ENCODE assay signal across 9 cellular contexts in the genomic region with DNA sequence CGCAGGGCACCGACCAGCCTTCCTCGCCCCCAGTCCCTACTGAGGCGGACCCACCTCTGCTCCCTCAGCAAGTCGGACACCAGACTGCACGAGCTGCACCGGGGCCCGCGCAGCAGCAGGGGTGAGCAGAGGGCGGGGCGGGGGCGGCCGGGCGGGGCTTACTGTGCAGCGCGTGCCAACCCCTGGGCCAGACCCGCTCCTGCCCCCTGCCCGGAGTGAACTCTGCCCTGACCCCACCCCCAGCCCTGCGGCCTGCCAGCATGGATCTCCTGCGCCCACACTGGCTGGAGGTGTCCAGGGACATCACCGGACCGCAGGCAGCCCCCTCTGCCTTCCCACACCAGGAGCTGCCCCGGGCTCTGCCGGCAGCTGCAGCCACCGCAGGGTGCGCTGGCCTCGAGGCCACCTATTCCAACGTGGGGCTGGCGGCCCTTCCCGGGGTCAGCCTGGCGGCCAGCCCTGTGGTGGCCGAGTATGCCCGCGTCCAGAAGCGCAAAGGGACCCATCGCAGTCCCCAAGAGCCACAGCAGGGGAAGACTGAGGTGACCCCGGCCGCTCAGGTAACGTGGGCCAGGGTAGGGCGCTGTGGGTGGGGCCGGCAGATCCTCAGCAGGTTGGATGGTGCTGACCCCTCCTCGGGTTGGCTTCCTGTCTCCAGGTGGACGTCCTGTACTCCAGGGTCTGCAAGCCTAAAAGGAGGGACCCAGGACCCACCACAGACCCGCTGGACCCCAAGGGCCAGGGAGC. TPM values are rescaled to one million over a fixed set of nuclear protein-coding genes. Genes with fewer than 3 reads are reported as not detected.
A peak's percentile ranks its signal among the peaks of the same experiment; 100 is the strongest.
DNase-seq lines count a peak whose midpoint lies in the region; ATAC-seq and TF ChIP-seq lines count a peak whose summit lies in the region.
"Had no signal": no experiment of that assay in that cellular context is flagged by ENCODE, and none has a peak within 500 bp of the region (broad histone marks: within the 10 kb centered on the region; RNA-seq: fewer than 3 reads in every experiment).

No MANE protein-coding gene starts in this region.

- H3K36me3 ChIP-seq in iPS-20b (ENCODE audit: insufficient read depth, low read depth, low read length), result peaks cover 23% of the 10 kb centered on the region
- peaks cover 43% of the 10 kb centered on the region for H3K36me3 ChIP-seq in thoracic aorta

- H3K36me3 Mint-ChIP-seq in activated CD8-positive, alpha-beta memory T cell treated with anti-CD3 and anti-CD28 coated beads, Interleukin-2, amount 10 ng/mL, durations not matched to agents 7 days and 5 days, result peaks cover 8% of the 10 kb centered on the region
- peaks cover 10% of the 10 kb centered on the region for H3K36me3 Mint-ChIP-seq in activated CD4-positive, alpha-beta memory T cell treated with anti-CD3 and anti-CD28 coated beads for 36 hours

- H3K4me1 Mint-ChIP-seq in activated CD8-positive, alpha-beta memory T cell treated with anti-CD3 and anti-CD28 coated beads, Interleukin-2, amount 10 ng/mL, durations not matched to agents 7 days and 5 days, result peaks cover 29% of the 10 kb centered on the region
- H3K4me1 Mint-ChIP-seq in activated CD4-positive, alpha-beta memory T cell treated with anti-CD3 and anti-CD28 coated beads for 36 hours (ENCODE audit: low read depth), result peaks cover 19% of the 10 kb centered on the region

- no peaks in the 10 kb centered on the region for H3K27me3 Mint-ChIP-seq in activated CD8-positive, alpha-beta memory T cell treated with anti-CD3 and anti-CD28 coated beads, Interleukin-2, amount 10 ng/mL, durations not matched to agents 7 days and 5 days
- no peaks in the 10 kb centered on the region for H3K27me3 Mint-ChIP-seq in activated CD4-positive, alpha-beta memory T cell treated with anti-CD3 and anti-CD28 coated beads for 36 hours

- H3K4me1 ChIP-seq in iPS-20b (ENCODE audit: insufficient read depth, low read length), result no peaks in the 10 kb centered on the region
- peaks cover 17 to 24% of the 10 kb centered on the region in 2 donors for H3K4me1 ChIP-seq in thoracic aorta (ENCODE audit: control insufficient read depth in 1 of 2, low read depth in 2 of 2)

- no peak overlapping the region for H3K27ac ChIP-seq in iPS-20b (ENCODE audit: low read length)
- peak overlapping the region in 1 of 2 donors; percentile 89 for H3K27ac ChIP-seq in thoracic aorta

- POLR2A ChIA-PET in activated CD4-positive, alpha-beta memory T cell treated with anti-CD3 and anti-CD28 coated beads for 36 hours (lab: Charles Lee), result interaction anchor here (0.7 to 5.1 kb wide), 3 partner anchors 16 to 40 kb away, joined by 3 to 30 read pairs (median 5); a partner anchor contains a TSS

- no peak overlapping the region for H3K9ac ChIP-seq in iPS-20b (ENCODE audit: low read depth, low read length)

- no peaks in the 10 kb centered on the region for H3K9me3 Mint-ChIP-seq in activated CD8-positive, alpha-beta memory T cell treated with anti-CD3 and anti-CD28 coated beads, Interleukin-2, amount 10 ng/mL, durations not matched to agents 7 days and 5 days (ENCODE audit: low read depth)
- no peaks in the 10 kb centered on the region for H3K9me3 Mint-ChIP-seq in activated CD4-positive, alpha-beta memory T cell treated with anti-CD3 and anti-CD28 coated beads for 36 hours

- intact Hi-C loops in activated CD4-positive, alpha-beta memory T cell treated with anti-CD3 and anti-CD28 coated beads for 36 hours (cut with micrococcal nuclease), result loop anchor here (2.0 to 10.0 kb wide), 4 partner anchors 31 to 237 kb away; a partner anchor contains a TSS

- CTCF ChIA-PET in activated CD8-positive, alpha-beta memory T cell treated with anti-CD3 and anti-CD28 coated beads, Interleukin-2, amount 10 ng/mL, durations not matched to agents 7 days and 5 days (lab: Charles Lee), result interaction anchor here (1.1 to 3.4 kb wide), 4 partner anchors 17 to 126 kb away, joined by 3 to 27 read pairs (median 6); a partner anchor contains a TSS
- CTCF ChIA-PET in activated CD4-positive, alpha-beta memory T cell treated with anti-CD3 and anti-CD28 coated beads for 36 hours (lab: Charles Lee), result interaction anchor here (1.0 to 5.2 kb wide), 3 partner anchors 16 to 200 kb away, joined by 3 to 26 read pairs (median 5); a partner anchor contains a TSS

- peak; percentile 14 for ATAC-seq in activated CD8-positive, alpha-beta memory T cell treated with anti-CD3 and anti-CD28 coated beads, Interleukin-2, amount 10 ng/mL, durations not matched to agents 7 days and 5 days
- no peak for ATAC-seq in thoracic aorta (ENCODE audit: insufficient number of reproducible peaks, low FRiP score, low read depth)

- H3K4me3 Mint-ChIP-seq in activated CD8-positive, alpha-beta memory T cell treated with anti-CD3 and anti-CD28 coated beads, Interleukin-2, amount 10 ng/mL, durations not matched to agents 7 days and 5 days, result peak overlapping the region; percentile 80
- peak overlapping the region; percentile 35 for H3K4me3 Mint-ChIP-seq in activated CD4-positive, alpha-beta memory T cell treated with anti-CD3 and anti-CD28 coated beads for 36 hours

- in situ Hi-C loops in ACHN (cut with HindIII; ENCODE audit: low pct_ligation_motif_present, low pct_unique_long_range_greater_than_20kb, low sequenced_read_pairs), result no loop called here

- peak overlapping the region; percentile 60; the same call in 1 of the 2 replicates for H3K4me3 ChIP-seq in iPS-20b (ENCODE audit: low read length)
- H3K4me3 ChIP-seq in thoracic aorta, result peak overlapping the region; percentile 89
- H3K4me3 ChIP-seq in foreskin fibroblast (ENCODE audit: low read depth in 1 of 2, low read length in 2 of 2), result no peak overlapping the region

- no peak for TF ChIP-seq CTCF in thoracic aorta (IDR thresholded peaks at IDR 0.05)
- no peak for TF ChIP-seq CTCF in foreskin fibroblast (IDR thresholded peaks at IDR 0.05; ENCODE audit: low read depth, low read length)

- DNase-seq in activated CD8-positive, alpha-beta memory T cell treated with anti-CD3 and anti-CD28 coated beads, Interleukin-2, amount 10 ng/mL, durations not matched to agents 7 days and 5 days, result peak; percentile 60
- DNase-seq in activated CD8-positive, alpha-beta memory T cell treated with anti-CD3 and anti-CD28 coated beads, Interleukin-2, amount 50 U/mL, for 48 hours, result no peak
- peak; percentile 41 for DNase-seq in activated CD4-positive, alpha-beta memory T cell treated with anti-CD3 and anti-CD28 coated beads for 36 hours
- DNase-seq in thoracic aorta (ENCODE audit: low spot score) (no peak), foreskin fibroblast (no peak), OCI-M1 (lab: John Stamatoyannopoulos, UW) (no peak), ACHN (no peak)
- DNase-seq: NCI-H446 treated with DMSO at 0.1 percent for 48 hours had no signal

- H3K27ac Mint-ChIP-seq in activated CD8-positive, alpha-beta memory T cell treated with anti-CD3 and anti-CD28 coated beads, Interleukin-2, amount 10 ng/mL, durations not matched to agents 7 days and 5 days, result no peak overlapping the region
- no peak overlapping the region for H3K27ac Mint-ChIP-seq in activated CD4-positive, alpha-beta memory T cell treated with anti-CD3 and anti-CD28 coated beads for 36 hours

- no peaks in the 10 kb centered on the region for H3K9me3 ChIP-seq in iPS-20b (ENCODE audit: insufficient read depth, low read depth, low read length)
- no peaks in the 10 kb centered on the region for H3K9me3 ChIP-seq in thoracic aorta

- H3K27me3 ChIP-seq in iPS-20b (ENCODE audit: insufficient read depth, low read length), result no peaks in the 10 kb centered on the region; the same call in 1 of the 2 replicates
- no peaks in the 10 kb centered on the region for H3K27me3 ChIP-seq in thoracic aorta (replicated peaks; ENCODE audit: insufficient read depth)

RNA-seq across cellular contexts. Expression of a gene that starts 1.5 kb away (rescaled TPM):
- 100 to 1,000 TPM in 1 of 2 experiments, 10 to 100 TPM in 1; 69.9 to 111 TPM for total RNA-seq in activated CD8-positive, alpha-beta memory T cell treated with anti-CD3 and anti-CD28 coated beads, Interleukin-2, amount 10 ng/mL, durations not matched to agents 7 days and 5 days
- total RNA-seq in activated CD4-positive, alpha-beta memory T cell treated with anti-CD3 and anti-CD28 coated beads for 36 hours, result 10 to 100 TPM; 58.9 to 59.0 TPM
- total RNA-seq in thoracic aorta, result 100 to 1,000 TPM in 1 of 2 donors, 10 to 100 TPM in 1; 36.2 to 103 TPM

RNA-seq across cellular contexts. Expression of a gene that starts 1.6 kb away (rescaled TPM):
- 100 to 1,000 TPM in 1 of 2 experiments, 10 to 100 TPM in 1; 49.2 to 138 TPM for total RNA-seq in activated CD8-positive, alpha-beta memory T cell treated with anti-CD3 and anti-CD28 coated beads, Interleukin-2, amount 10 ng/mL, durations not matched to agents 7 days and 5 days
- 10 to 100 TPM; 14.7 to 17.6 TPM for total RNA-seq in activated CD4-positive, alpha-beta memory T cell treated with anti-CD3 and anti-CD28 coated beads for 36 hours
- total RNA-seq in thoracic aorta, result 10 to 100 TPM; 15.6 to 26.5 TPM

RNA-seq across cellular contexts. Expression of a gene that starts 30.3 kb away (rescaled TPM):
- total RNA-seq in activated CD8-positive, alpha-beta memory T cell treated with anti-CD3 and anti-CD28 coated beads, Interleukin-2, amount 10 ng/mL, durations not matched to agents 7 days and 5 days, result 10 to 100 TPM; 38.8 to 54.6 TPM
- 10 to 100 TPM; 28.7 to 29.9 TPM for total RNA-seq in activated CD4-positive, alpha-beta memory T cell treated with anti-CD3 and anti-CD28 coated beads for 36 hours
- 10 to 100 TPM; 32.6 to 41.1 TPM for total RNA-seq in thoracic aorta

RNA-seq across cellular contexts. Expression of a gene that starts 30.3 kb away (rescaled TPM):
- total RNA-seq in activated CD8-positive, alpha-beta memory T cell treated with anti-CD3 and anti-CD28 coated beads, Interleukin-2, amount 10 ng/mL, durations not matched to agents 7 days and 5 days, result 10 to 100 TPM; 62.6 to 62.7 TPM
- 10 to 100 TPM; 54.6 to 58.4 TPM for total RNA-seq in activated CD4-positive, alpha-beta memory T cell treated with anti-CD3 and anti-CD28 coated beads for 36 hours
- 10 to 100 TPM; 56.4 to 57.8 TPM for total RNA-seq in thoracic aorta

RNA-seq across cellular contexts. Expression of a gene that starts 41.7 kb away (rescaled TPM):
- total RNA-seq in activated CD8-positive, alpha-beta memory T cell treated with anti-CD3 and anti-CD28 coated beads, Interleukin-2, amount 10 ng/mL, durations not matched to agents 7 days and 5 days, result not detected
- not detected for total RNA-seq in activated CD4-positive, alpha-beta memory T cell treated with anti-CD3 and anti-CD28 coated beads for 36 hours
- 10 to 100 TPM; 32.9 to 98.9 TPM for total RNA-seq in thoracic aorta

Comparison
In these comparisons a context has a peak if more than half of its experiments do, and no peak if none do; other contexts are left out.
1. DNase-seq: peak in activated CD8-positive, alpha-beta memory T cell treated with anti-CD3 and anti-CD28 coated beads, Interleukin-2, amount 10 ng/mL, durations not matched to agents 7 days and 5 days (single experiment) and activated CD4-positive, alpha-beta memory T cell treated with anti-CD3 and anti-CD28 coated beads for 36 hours (single experiment); none in activated CD8-positive, alpha-beta memory T cell treated with anti-CD3 and anti-CD28 coated beads, Interleukin-2, amount 50 U/mL, for 48 hours (single experiment), thoracic aorta (single experiment), foreskin fibroblast (0 of 2), OCI-M1 (single experiment) and ACHN (single experiment).
2. H3K4me3 ChIP-seq: peak in iPS-20b (single experiment) and thoracic aorta (single experiment); none in foreskin fibroblast (0 of 2).